24 cellular contexts compared by ENCODE assay signal in genomic region chr13:25380741-25381324, GRCh38. TPM values are rescaled to one million over a fixed set of nuclear protein-coding genes. Genes with fewer than 3 reads are reported as not detected.
"Had no signal": no experiment of that assay in that cellular context is flagged by ENCODE, and none has a peak within 500 bp of the region (broad histone marks: within the 10 kb centered on the region; RNA-seq: fewer than 3 reads in every experiment).

No MANE protein-coding gene starts in this region.

- H3K27ac ChIP-seq: coronary artery, esophagus squamous epithelium, gastrocnemius medialis, heart left ventricle, hepatocyte, lower lobe of right lung had no signal

- H3K4me1 ChIP-seq: esophagus squamous epithelium, gastrocnemius medialis, heart left ventricle, lower lobe of right lung had no signal

- H3K27ac Mint-ChIP-seq: immature natural killer cell; naive thymus-derived CD4-positive, alpha-beta T cell had no signal

- H3K4me3 ChIP-seq: coronary artery, dorsolateral prefrontal cortex, esophagus squamous epithelium, gastrocnemius medialis, heart left ventricle, hepatocyte, lower lobe of right lung had no signal

- H3K27me3 ChIP-seq: hepatocyte had no signal

- H3K4me1 Mint-ChIP-seq: immature natural killer cell had no signal

- H3K4me3 Mint-ChIP-seq: immature natural killer cell; naive thymus-derived CD4-positive, alpha-beta T cell had no signal

- DNase-seq: dermis blood vessel endothelial cell; dorsolateral prefrontal cortex; effector CD4-positive, alpha-beta T cell; effector memory CD4-positive, alpha-beta T cell; esophagus squamous epithelium; foreskin fibroblast; foreskin melanocyte; gastrocnemius medialis; heart left ventricle; hypothalamus; immature natural killer cell; islet precursor cell; kidney; kidney glomerular epithelial cell; left colon; left ventricle myocardium superior; lower lobe of right lung; mesenchymal stem cell; midbrain; naive thymus-derived CD4-positive, alpha-beta T cell had no signal

- ATAC-seq: esophagus mucosa; gastrocnemius medialis; heart left ventricle; left colon; left lobe of liver; left ventricle myocardium superior; lower lobe of right lung; naive thymus-derived CD4-positive, alpha-beta T cell had no signal

- H3K9me3 Mint-ChIP-seq: immature natural killer cell had no signal

- H3K9me3 ChIP-seq: esophagus squamous epithelium, gastrocnemius medialis, heart left ventricle, lower lobe of right lung had no signal

- H3K36me3 Mint-ChIP-seq: immature natural killer cell; naive thymus-derived CD4-positive, alpha-beta T cell had no signal

- H3K36me3 ChIP-seq: esophagus squamous epithelium, gastrocnemius medialis, heart left ventricle, lower lobe of right lung had no signal

RNA-seq across cellular contexts. Expression of gene ATP8A2, which starts 9.1 kb away (rescaled TPM):
- total RNA-seq: esophagus mucosa, esophagus squamous epithelium, gastrocnemius medialis, left lobe of liver had no signal
